In the genomic region with DNA sequence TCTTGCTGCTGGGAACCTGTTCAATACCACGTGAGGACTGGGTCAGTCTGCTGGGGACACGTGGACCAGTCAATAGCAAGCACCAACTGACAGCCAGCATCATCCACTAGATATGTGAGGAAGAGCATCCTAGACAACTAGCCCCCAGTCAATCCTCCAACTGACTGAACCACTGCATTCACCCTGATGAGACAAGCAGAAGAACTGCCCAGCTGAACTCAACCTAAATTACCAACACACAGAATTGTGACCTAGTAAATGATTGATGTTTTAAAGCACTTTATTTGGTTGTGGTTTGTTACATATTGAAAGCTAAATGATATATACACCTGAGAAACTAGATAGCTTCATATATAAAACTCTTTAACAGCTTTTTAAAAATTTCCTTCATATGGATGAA, we compare ENCODE assay signal across 21 cellular contexts. TPM values are rescaled to one million over a fixed set of nuclear protein-coding genes. Genes with fewer than 3 reads are reported as not detected.
DNase-seq lines count a peak whose midpoint lies in the region; ATAC-seq and TF ChIP-seq lines count a peak whose summit lies in the region.
"Had no signal": no experiment of that assay in that cellular context is flagged by ENCODE, and none has a peak within 500 bp of the region (broad histone marks: within the 10 kb centered on the region; RNA-seq: fewer than 3 reads in every experiment).

No MANE protein-coding gene starts in this region.

- no peak overlapping the region for H3K4me3 ChIP-seq in breast epithelium
- H3K4me3 ChIP-seq in IMR-90 (ENCODE audit: insufficient read depth, low read depth, low read length), result no peak overlapping the region
- no peak overlapping the region for H3K4me3 ChIP-seq in gastrocnemius medialis
- H3K4me3 ChIP-seq: A549, BLaER1 had no signal

- BruUV-seq in MCF 10A (replicated peaks; lab: Mats Ljungman, UMichigan) (no TSS peak), IMR-90 (replicated peaks; lab: Mats Ljungman, UMichigan) (no TSS peak)

- H3K36me3 ChIP-seq in breast epithelium (no peaks in the 10 kb centered on the region), IMR-90 (ENCODE audit: control insufficient read depth, insufficient read depth, low read length) (peaks cover 17% of the 10 kb centered on the region), gastrocnemius medialis (no peaks in the 10 kb centered on the region)

- H2BK120ac ChIP-seq in IMR-90 (ENCODE audit: low read depth, low read length), result no peak overlapping the region

- H4K20me1 ChIP-seq in IMR-90 (ENCODE audit: insufficient read depth, low read length), result peaks cover 57% of the 10 kb centered on the region; the same call in 1 of the 2 replicates
- H4K20me1 ChIP-seq: BLaER1 had no signal

- dilution Hi-C loops in IMR-90 (cut with HindIII; ENCODE audit: low sequenced_read_pairs, unreplicated experiment), result no loop called here

- H2BK15ac ChIP-seq in IMR-90 (ENCODE audit: low read depth, low read length), result no peak overlapping the region

- no peaks in the 10 kb centered on the region for H3K27me3 ChIP-seq in breast epithelium
- H3K27me3 ChIP-seq in IMR-90 (ENCODE audit: control insufficient read depth, insufficient read depth, low read length), result no peaks in the 10 kb centered on the region
- no peaks in the 10 kb centered on the region for H3K27me3 ChIP-seq in gastrocnemius medialis
- H3K27me3 ChIP-seq: BLaER1 had no signal

- in situ Hi-C loops in IMR-90 (cut with MboI; ENCODE audit: low sequenced_read_pairs) (loop anchor here (25.0 kb wide), 1 partner anchor 1672 kb away; no protein-coding TSS in a partner anchor), gastrocnemius medialis (cut with MboI; ENCODE audit: low sequenced_read_pairs in 4 of 4) (loop anchor here in 1 of 4 donors (25.0 kb wide), 1 partner anchor 122 kb away; no protein-coding TSS in a partner anchor)

- H3K79me1 ChIP-seq in IMR-90 (ENCODE audit: low read depth in 1 of 2, low read length in 2 of 2), result peaks cover 3 to 38% of the 10 kb centered on the region in 2 experiments; a peak in 3 of 4 replicates

- peaks cover 10% of the 10 kb centered on the region for H3K9me1 ChIP-seq in IMR-90 (ENCODE audit: insufficient read depth, low read length)

- no peak overlapping the region for H3K56ac ChIP-seq in IMR-90 (ENCODE audit: extremely low read depth, insufficient read depth, low read length)

- H2BK20ac ChIP-seq in IMR-90 (ENCODE audit: low read depth, low read length), result no peak overlapping the region

- H2BK5ac ChIP-seq in IMR-90 (ENCODE audit: low read depth, low read length, poor library complexity, severe bottlenecking), result peak overlapping the region; percentile 81

- peak overlapping the region; percentile 38; the same call in 1 of the 2 replicates for H2AK5ac ChIP-seq in IMR-90 (ENCODE audit: low read depth, low read length)

- WGBS in IMR-90 (ENCODE audit: extremely low coverage in 2 of 2, insufficient read length in 1 of 2), 2 experiments, result no CpG with 5 or more reads among the region's 2 CpGs

- H3K36me3 Mint-ChIP-seq in MCF 10A (ENCODE audit: insufficient read depth, unreplicated experiment), result no peaks in the 10 kb centered on the region
- peaks cover 31% of the 10 kb centered on the region for H3K36me3 Mint-ChIP-seq in mesothelial cell of epicardium
- H3K36me3 Mint-ChIP-seq: CD14-positive monocyte, IgD-negative memory B cell had no signal

- peak overlapping the region; percentile 31; the same call in 1 of the 2 replicates for H3K14ac ChIP-seq in IMR-90 (replicated peaks; ENCODE audit: low read depth, low read length)

- H2AK9ac ChIP-seq in IMR-90 (replicated peaks; ENCODE audit: low read depth, low read length, poor library complexity), result peak overlapping the region; percentile 71

- H3K4me1 ChIP-seq in breast epithelium (no peaks in the 10 kb centered on the region), IMR-90 (ENCODE audit: control insufficient read depth, insufficient read depth, low read length) (peaks cover 16% of the 10 kb centered on the region), gastrocnemius medialis (peaks cover 38 to 48% of the 10 kb centered on the region in 2 donors)

- no peak for ATAC-seq in IMR-90 (ENCODE audit: low read depth)
- no peak for ATAC-seq in gastrocnemius medialis
- ATAC-seq in HG03460 (IDR thresholded peaks at IDR 0.05; ENCODE audit: unreplicated experiment), result no peak
- ATAC-seq: A549; CD8-positive, alpha-beta T cell had no signal

- TF ChIP-seq POLR2A in breast epithelium (IDR thresholded peaks at IDR 0.05), result no peak
- TF ChIP-seq POLR2A in IMR-90 (IDR thresholded peaks at IDR 0.05; ENCODE audit: low read depth, low read length), result no peak
- no peak for TF ChIP-seq POLR2A in gastrocnemius medialis (IDR thresholded peaks at IDR 0.05)

- H4K91ac ChIP-seq in IMR-90 (ENCODE audit: insufficient read depth, low read depth, low read length), result peak overlapping the region; percentile 38

- POLR2A ChIA-PET in MCF 10A (lab: Yijun Ruan, JAX), result interaction anchor here (0.7 kb wide), 1 partner anchor 10 kb away, joined by 3 read pairs; no protein-coding TSS in a partner anchor
- POLR2A ChIA-PET in IMR-90 (lab: Charles Lee; ENCODE audit: unreplicated experiment), result no interaction called here

- H4K8ac ChIP-seq in IMR-90 (ENCODE audit: low read depth in 2 of 2, low read length in 2 of 2), result peak overlapping the region in 1 of 2 experiments; percentile 24; a peak in 2 of 4 replicates

- H3K4ac ChIP-seq in IMR-90 (ENCODE audit: low read depth, low read length), result no peak overlapping the region

- H3K27ac ChIP-seq in breast epithelium (peak overlapping the region; percentile 13 to 73), IMR-90 (ENCODE audit: insufficient read depth, low read length) (peak overlapping the region; percentile 91), gastrocnemius medialis (peak overlapping the region in 3 of 4 donors; percentile 25 to 91 (median 82))
- H3K27ac ChIP-seq: 22Rv1, A549, BLaER1, HL-60 had no signal

- H3K23ac ChIP-seq in IMR-90 (ENCODE audit: low read depth, low read length), result peak overlapping the region; percentile 95

- H3K4me3 Mint-ChIP-seq in MCF 10A (ENCODE audit: unreplicated experiment), result no peak overlapping the region
- no peak overlapping the region for H3K4me3 Mint-ChIP-seq in mesothelial cell of epicardium
- H3K4me3 Mint-ChIP-seq: CD14-positive monocyte; CD8-positive, alpha-beta T cell; IgD-negative memory B cell had no signal

- H4K5ac ChIP-seq in IMR-90 (ENCODE audit: low read depth, low read length), result no peak overlapping the region

- H3K4me1 Mint-ChIP-seq in MCF 10A (ENCODE audit: insufficient read depth, unreplicated experiment) (no peaks in the 10 kb centered on the region), mesothelial cell of epicardium (peaks cover 59% of the 10 kb centered on the region)
- H3K4me1 Mint-ChIP-seq: CD14-positive monocyte had no signal

- no peak for TF ChIP-seq RAD21 in IMR-90 (IDR thresholded peaks at IDR 0.05; ENCODE audit: low read length)

- TF ChIP-seq CTCF in breast epithelium (IDR thresholded peaks at IDR 0.05) (no peak), MCF 10A (IDR thresholded peaks at IDR 0.05; ENCODE audit: unreplicated experiment) (no peak), IMR-90 (conservative IDR thresholded peaks at IDR 0.05; ENCODE audit: low read depth, low read length) (no peak), mesothelial cell of epicardium (IDR thresholded peaks at IDR 0.05; ENCODE audit: unreplicated experiment) (no peak), gastrocnemius medialis (IDR thresholded peaks at IDR 0.05 in 4 of 5, conservative IDR thresholded peaks at IDR 0.05 in 1 of 5) (no peak)

- DNase-seq in breast epithelium (ENCODE audit: low spot score in 2 of 2), result no peak
- DNase-seq in MCF 10A (ENCODE audit: unreplicated experiment), result no peak
- DNase-seq in IMR-90, result no peak
- DNase-seq in mesothelial cell of epicardium (ENCODE audit: low spot score in 2 of 2, unreplicated experiment in 2 of 2), result no peak
- no peak for DNase-seq in gastrocnemius medialis
- no peak for DNase-seq in stimulated activated CD4-positive, alpha-beta T cell treated with anti-CD3 and anti-CD28 coated beads, Interleukin-15, amount 100 ng/mL, for 24 hours
- DNase-seq in NCI-H1694 (lab: John Stamatoyannopoulos, UW), result no peak
- DNase-seq: AML-193; Calu3; CD8-positive, alpha-beta T cell; DMS79 treated with DMSO at 0.1 percent for 48 hours; GF-D8; GOT3; H7 had no signal

- no peak overlapping the region; the same call in 1 of the 2 replicates for H3K9ac ChIP-seq in IMR-90 (ENCODE audit: low read depth, low read length)
- H3K9ac ChIP-seq: BLaER1 had no signal

- no peaks in the 10 kb centered on the region for H3K9me3 ChIP-seq in breast epithelium
- 0 out of 2 replicates have a peak, but pooled peaks cover 2% of the 10 kb centered on the region for H3K9me3 ChIP-seq in IMR-90 (ENCODE audit: control insufficient read depth, insufficient read depth, low read length)
- no peaks in the 10 kb centered on the region for H3K9me3 ChIP-seq in gastrocnemius medialis
- H3K9me3 ChIP-seq: A549 had no signal

- H3K9me3 Mint-ChIP-seq in MCF 10A (ENCODE audit: unreplicated experiment) (no peaks in the 10 kb centered on the region), mesothelial cell of epicardium (peaks cover under 1% of the 10 kb centered on the region)
- H3K9me3 Mint-ChIP-seq: CD8-positive, alpha-beta T cell; IgD-negative memory B cell had no signal

- intact Hi-C loops in breast epithelium (cut with DNase I; ENCODE audit: low total_unique reads) (no loop called here), MCF 10A (cut with micrococcal nuclease) (no loop called here), IMR-90 (cut with micrococcal nuclease) (no loop called here), gastrocnemius medialis (cut with DNase I; ENCODE audit: low total_unique reads) (no loop called here)

- CTCF ChIA-PET in MCF 10A (lab: Yijun Ruan, JAX), result interaction anchor here (1.5 kb wide), 1 partner anchor 19 kb away, joined by 4 read pairs; no protein-coding TSS in a partner anchor
- CTCF ChIA-PET in IMR-90 (lab: Yijun Ruan, JAX), result no interaction called here

- no peak overlapping the region for H3K27ac Mint-ChIP-seq in MCF 10A (ENCODE audit: low read depth, unreplicated experiment)
- H3K27ac Mint-ChIP-seq in mesothelial cell of epicardium, result peak overlapping the region; percentile 88
- H3K27ac Mint-ChIP-seq: CD8-positive, alpha-beta T cell; IgD-negative memory B cell had no signal

- H2AFZ ChIP-seq in IMR-90 (replicated peaks; ENCODE audit: low read length, poor library complexity), result peak overlapping the region; percentile 42

- H3K27me3 Mint-ChIP-seq in MCF 10A (ENCODE audit: insufficient read depth, unreplicated experiment), result no peaks in the 10 kb centered on the region
- no peaks in the 10 kb centered on the region for H3K27me3 Mint-ChIP-seq in mesothelial cell of epicardium (ENCODE audit: low read depth)
- H3K27me3 Mint-ChIP-seq: IgD-negative memory B cell had no signal

- peak overlapping the region; percentile 75; the same call in 1 of the 2 replicates for H3K18ac ChIP-seq in IMR-90 (ENCODE audit: low read depth, low read length)

- peak overlapping the region; percentile 52; the same call in 1 of the 2 replicates for H3K4me2 ChIP-seq in IMR-90 (ENCODE audit: low read depth, low read length)
- H3K4me2 ChIP-seq: A549, BLaER1 had no signal

RNA-seq across cellular contexts. Expression of a gene that starts 15.7 kb away (rescaled TPM):
- total RNA-seq in breast epithelium (10 to 100 TPM; 18.4 to 48.3 (median 22.3) TPM), MCF 10A (2022) (6.1 and 10.5 TPM in 2 replicates), IMR-90 (2012; rRNA removed) (21.1 and 29.4 TPM in 2 replicates), mesothelial cell of epicardium (57.9 to 66.2 TPM (median 64.2 TPM) in 3 replicates), gastrocnemius medialis (10 to 100 TPM in 1 of 4 donors, 1 to 10 TPM in 3; 2.2 to 71.1 (median 6.3) TPM)
- 37.1 and 44.5 TPM in 2 replicates for polyA plus RNA-seq in IMR-90 (2012; rRNA removed)
- polyA plus RNA-seq in IMR-90 (2012; cell fraction: cytosol; rRNA removed), result 15.4 and 40.6 TPM in 2 replicates
- polyA plus RNA-seq in IMR-90 (2012; cell fraction: nucleus; rRNA removed; ENCODE audit: low replicate concordance), result 20.3 and 39.6 TPM in 2 replicates

RNA-seq across cellular contexts. Expression of a gene that starts 52.0 kb away (rescaled TPM):
- 10 to 100 TPM; 17.9 to 46.2 (median 20.0) TPM for total RNA-seq in breast epithelium
- total RNA-seq in MCF 10A (2022), result 75.2 and 76.0 TPM in 2 replicates
- 11.9 and 14.0 TPM in 2 replicates for total RNA-seq in IMR-90 (2012; rRNA removed)
- 9.3 and 9.7 TPM in 2 replicates for polyA plus RNA-seq in IMR-90 (2012; rRNA removed)
- polyA plus RNA-seq in IMR-90 (2012; cell fraction: cytosol; rRNA removed), result 4.0 and 4.1 TPM in 2 replicates
- polyA plus RNA-seq in IMR-90 (2012; cell fraction: nucleus; rRNA removed; ENCODE audit: low replicate concordance), result 3.8 and 8.8 TPM in 2 replicates
- total RNA-seq in mesothelial cell of epicardium, result 33.1 to 42.2 TPM (median 40.9 TPM) in 3 replicates
- total RNA-seq in gastrocnemius medialis, result 10 to 100 TPM in 1 of 4 donors, 1 to 10 TPM in 3; 6.2 to 14.2 (median 8.7) TPM
